ENCODE assay signal across 16 cellular contexts in genomic region chr14:75292016-75292646, GRCh38.
"Had no signal": no experiment of that assay in that cellular context is flagged by ENCODE, and none has a peak within 500 bp of the region (broad histone marks: within the 10 kb centered on the region; RNA-seq: fewer than 3 reads in every experiment).

No MANE protein-coding gene starts in this region.

- H3K36me3 ChIP-seq: gastrocnemius medialis, heart right ventricle, thyroid gland had no signal

- H3K4me3 ChIP-seq: gastrocnemius medialis, heart right ventricle, lung, mucosa of descending colon, psoas muscle, thyroid gland had no signal

- H3K27ac ChIP-seq: heart right ventricle, psoas muscle had no signal

- H3K27me3 ChIP-seq: gastrocnemius medialis, heart right ventricle, thyroid gland had no signal

- H3K9me3 ChIP-seq: gastrocnemius medialis, heart right ventricle, mucosa of descending colon, psoas muscle, thyroid gland had no signal

- H3K27me3 Mint-ChIP-seq: activated T-helper 17 cell treated with anti-CD3 and anti-CD28 coated beads, Interleukin-2, amount 50 U/mL, for 72 hours had no signal

- DNase-seq: activated CD4-positive, CD25-positive, alpha-beta regulatory T cell treated with anti-CD3 and anti-CD28 coated beads, Interleukin-2, amount 50 U/mL, for 72 hours; activated naive CD4-positive, alpha-beta T cell treated with Interleukin-2 at 50 U/mL for 16 hours; erythroblast; heart right ventricle; left cardiac atrium; mucosa of descending colon; psoas muscle; stimulated activated CD4-positive, alpha-beta T cell treated with anti-CD3 and anti-CD28 coated beads, Interleukin-12 subunit alpha, Interleukin-12 subunit beta, amount 100 ng/mL, for 4 hours; stimulated activated CD4-positive, alpha-beta T cell treated with anti-CD3 and anti-CD28 coated beads, Interleukin-2, amount 100 ng/mL, for 24 hours; SW 1271; T-helper 9 cell; thyroid gland had no signal

- H3K9me3 Mint-ChIP-seq: activated T-helper 17 cell treated with anti-CD3 and anti-CD28 coated beads, Interleukin-2, amount 50 U/mL, for 72 hours; nephron had no signal

- ATAC-seq: activated T-helper 17 cell treated with anti-CD3 and anti-CD28 coated beads, Interleukin-2, amount 50 U/mL, for 72 hours; gastrocnemius medialis; heart right ventricle; left cardiac atrium; mucosa of descending colon; psoas muscle had no signal

- H3K4me3 Mint-ChIP-seq: activated T-helper 17 cell treated with anti-CD3 and anti-CD28 coated beads, Interleukin-2, amount 50 U/mL, for 72 hours had no signal
